ENCODE assay signal across 30 cellular contexts in genomic region chr3:155605571-155605970, GRCh38.
A peak's percentile ranks its signal among the peaks of the same experiment; 100 is the strongest.
DNase-seq lines count a peak whose midpoint lies in the region; ATAC-seq, FAIRE-seq and TF ChIP-seq lines count a peak whose summit lies in the region.
"Had no signal": no experiment of that assay in that cellular context is flagged by ENCODE, and none has a peak within 500 bp of the region (broad histone marks: within the 10 kb centered on the region; RNA-seq: fewer than 3 reads in every experiment).

No MANE protein-coding gene starts in this region.

- WGBS in HepG2 (ENCODE audit: low lambda C conversion rate), result 2% methylated on average over 5 of the region's 5 CpGs

- ATAC-seq in HepG2 (peak; percentile 97), GM19328 (IDR thresholded peaks at IDR 0.05; ENCODE audit: unreplicated experiment) (no peak)
- ATAC-seq: activated CD8-positive, alpha-beta memory T cell treated with anti-CD3 and anti-CD28 coated beads, Interleukin-2, amount 10 ng/mL, durations not matched to agents 7 days and 5 days; activated T-cell treated with anti-CD3 and anti-CD28 coated beads, Interleukin-2, amount 50 U/mL, for 72 hours; natural killer cell; right cardiac atrium; stimulated activated naive B cell treated with anti-CD40 and anti-IgM and Interleukin-4, amounts not matched to agents 10 μg/mL and 1 μg/mL and 100 μg/mL, for 72 hours had no signal

- BruUV-seq in PC-9 (replicated peaks; lab: Mats Ljungman, UMichigan) (no TSS peak), HepG2 (replicated peaks; lab: Mats Ljungman, UMichigan) (no TSS peak)

- H3K36me3 ChIP-seq in PC-9 (ENCODE audit: low read depth), result no peaks in the 10 kb centered on the region
- no peaks in the 10 kb centered on the region for H3K36me3 ChIP-seq in HepG2 (replicated peaks in 1 of 2; ENCODE audit: control insufficient read depth in 1 of 2, insufficient read depth in 2 of 2, low read length in 2 of 2)
- H3K36me3 ChIP-seq: BLaER1 treated with 17β-estradiol and CSF1 and Interleukin-3, amounts not matched to agents 10 nM and 100 nM; left ventricle myocardium inferior; Peyer's patch; suprapubic skin had no signal

- DNase-seq in HT1080 (ENCODE audit: low read depth) (peak; percentile 20), PC-9 (no peak), HepG2 (ENCODE audit: low spot score) (peak; percentile 92), progenitor cell of endocrine pancreas (ENCODE audit: low spot score, unreplicated experiment) (no peak), CD14-positive monocyte (ENCODE audit: low spot score) (no peak), NCI-H1105 (lab: John Stamatoyannopoulos, UW) (no peak), posterior cingulate gyrus (no peak)
- DNase-seq: activated CD4-positive, alpha-beta T cell treated with anti-CD3 and anti-CD28 coated beads, Interleukin-2, amount 50 U/mL, for 1 hour; activated CD8-positive, alpha-beta memory T cell treated with anti-CD3 and anti-CD28 coated beads, Interleukin-2, amount 10 ng/mL, durations not matched to agents 7 days and 5 days; activated naive CD4-positive, alpha-beta T cell; activated T-cell treated with anti-CD3 and anti-CD28 coated beads, Interleukin-2, amount 50 U/mL, for 72 hours; cerebellar nuclear complex; left ventricle myocardium inferior; natural killer cell; NCI-H1694 treated with DMSO at 0.1 percent for 48 hours; NCI-H2171; NCI-H524 treated with DMSO at 0.1 percent for 48 hours; Peyer's patch; right cardiac atrium; SIG-M5; stimulated activated CD4-positive, alpha-beta T cell treated with anti-CD3 and anti-CD28 coated beads, Interleukin-4, amount 100 ng/mL, for 4 hours; stimulated activated naive B cell treated with anti-CD40 and anti-IgM and Interleukin-4, amounts not matched to agents 10 μg/mL and 1 μg/mL and 100 μg/mL, for 72 hours; T1000 had no signal

- TF ChIP-seq CTCF in PC-9 (conservative IDR thresholded peaks at IDR 0.05) (no peak), HepG2 (CRISPR knock-in tag; IDR thresholded peaks at IDR 0.05) (no peak), progenitor cell of endocrine pancreas (IDR thresholded peaks at IDR 0.05; ENCODE audit: unreplicated experiment) (no peak), CD14-positive monocyte (IDR thresholded peaks at IDR 0.05) (no peak)

- H3K4me1 ChIP-seq in PC-9 (replicated peaks; ENCODE audit: insufficient read depth) (peaks cover 6% of the 10 kb centered on the region; the same call in 1 of the 2 replicates), HepG2 (ENCODE audit: insufficient read depth, low read length) (peaks cover 69% of the 10 kb centered on the region)
- H3K4me1 ChIP-seq: left ventricle myocardium inferior, Peyer's patch, suprapubic skin had no signal

- H3K4me1 Mint-ChIP-seq in progenitor cell of endocrine pancreas (ENCODE audit: low read depth), result peaks cover 42% of the 10 kb centered on the region
- H3K4me1 Mint-ChIP-seq in CD14-positive monocyte, result no peaks in the 10 kb centered on the region
- H3K4me1 Mint-ChIP-seq: activated CD8-positive, alpha-beta memory T cell treated with anti-CD3 and anti-CD28 coated beads, Interleukin-2, amount 10 ng/mL, durations not matched to agents 7 days and 5 days; stimulated activated naive B cell treated with anti-CD40 and anti-IgM and Interleukin-4, amounts not matched to agents 10 μg/mL and 1 μg/mL and 100 μg/mL, for 72 hours had no signal

- H3K4me3 ChIP-seq in PC-9, result no peak overlapping the region
- no peak overlapping the region; a peak in 2 of 6 replicates for H3K4me3 ChIP-seq in HepG2 (replicated peaks in 1 of 3; ENCODE audit: insufficient read depth in 1 of 3, low read depth in 2 of 3, low read length in 3 of 3)
- H3K4me3 ChIP-seq: BLaER1 treated with 17β-estradiol and CSF1 and Interleukin-3, amounts not matched to agents 10 nM and 100 nM; left ventricle myocardium inferior; Peyer's patch; suprapubic skin had no signal

- TF ChIP-seq RAD21 in HepG2 (CRISPR knock-in tag; IDR thresholded peaks at IDR 0.05), result no peak

- no peak for TF ChIP-seq POLR2A in HepG2 (IDR thresholded peaks at IDR 0.05; ENCODE audit: insufficient read depth in 1 of 2, low read depth in 2 of 2, low read length in 2 of 2)

- H3F3A ChIP-seq in PC-9 (ENCODE audit: insufficient read depth, low read depth), result no peaks in the 10 kb centered on the region

- FAIRE-seq in HepG2 (lab: Jason Lieb, UNC), result peak; percentile 92
- FAIRE-seq: D721Med, H54 had no signal

- H3K79me2 ChIP-seq in PC-9 (ENCODE audit: low read depth), result no peaks in the 10 kb centered on the region
- no peaks in the 10 kb centered on the region for H3K79me2 ChIP-seq in HepG2 (ENCODE audit: insufficient read depth, low read length)

- no peak overlapping the region for H2AFZ ChIP-seq in PC-9
- H2AFZ ChIP-seq in HepG2 (ENCODE audit: low read length), result no peak overlapping the region

- intact Hi-C loops in PC-9 (cut with micrococcal nuclease; ENCODE audit: unreplicated experiment) (no loop called here), HepG2 (cut with micrococcal nuclease; ENCODE audit: unreplicated experiment) (no loop called here), CD14-positive monocyte (cut with micrococcal nuclease) (no loop called here), posterior cingulate gyrus (cut with DNase I) (no loop called here)

- peaks cover 4% of the 10 kb centered on the region for H3K36me3 Mint-ChIP-seq in progenitor cell of endocrine pancreas (ENCODE audit: insufficient read depth)
- H3K36me3 Mint-ChIP-seq in CD14-positive monocyte, result no peaks in the 10 kb centered on the region
- H3K36me3 Mint-ChIP-seq: activated CD8-positive, alpha-beta memory T cell treated with anti-CD3 and anti-CD28 coated beads, Interleukin-2, amount 10 ng/mL, durations not matched to agents 7 days and 5 days; mesothelial cell of epicardium had no signal

- TF ChIP-seq EP300 in HepG2 (IDR thresholded peaks at IDR 0.05; ENCODE audit: low read depth in 2 of 2, low read length in 2 of 2), result peak; percentile 48 to 92; a peak in 3 of 4 replicates
- TF ChIP-seq EP300 in HepG2 (CRISPR knock-in tag; IDR thresholded peaks at IDR 0.05; ENCODE audit: borderline replicate concordance), result peak; percentile 49; the same call in 1 of the 2 replicates

- H3K27ac ChIP-seq in PC-9 (no peak overlapping the region), HepG2 (ENCODE audit: extremely low read length, insufficient read depth, low read length) (peak overlapping the region; percentile 82)
- H3K27ac ChIP-seq: BLaER1 treated with 17β-estradiol and CSF1 and Interleukin-3, amounts not matched to agents 10 nM and 100 nM; KMS-11; left ventricle myocardium inferior; Peyer's patch; suprapubic skin had no signal

- H4K20me1 ChIP-seq in PC-9 (ENCODE audit: insufficient read depth), result no peaks in the 10 kb centered on the region
- H4K20me1 ChIP-seq in HepG2 (ENCODE audit: insufficient read depth, low read length), result no peaks in the 10 kb centered on the region
- H4K20me1 ChIP-seq: BLaER1 treated with 17β-estradiol and CSF1 and Interleukin-3, amounts not matched to agents 10 nM and 100 nM had no signal

- POLR2A ChIA-PET in PC-9 (lab: Charles Lee; ENCODE audit: unreplicated experiment) (interaction anchor here (0.7 kb wide), 1 partner anchor 1132 kb away, joined by 6 read pairs; no protein-coding TSS in a partner anchor), HepG2 (lab: Yijun Ruan, JAX) (interaction anchor here (0.8 to 1.2 kb wide), 5 partner anchors 10 to 68 kb away, joined by 3 to 17 read pairs (median 3); no protein-coding TSS in a partner anchor)

- H3K9me3 ChIP-seq in PC-9 (ENCODE audit: insufficient read depth, low read depth), result 0 out of 2 replicates have a peak, but pooled peaks cover 3% of the 10 kb centered on the region
- no peaks in the 10 kb centered on the region for H3K9me3 ChIP-seq in HepG2 (ENCODE audit: low read length)
- H3K9me3 ChIP-seq: Peyer's patch, suprapubic skin had no signal

- H3K4me3 Mint-ChIP-seq in progenitor cell of endocrine pancreas (ENCODE audit: low read depth), result no peak overlapping the region
- H3K4me3 Mint-ChIP-seq in CD14-positive monocyte, result no peak overlapping the region
- H3K4me3 Mint-ChIP-seq: activated CD8-positive, alpha-beta memory T cell treated with anti-CD3 and anti-CD28 coated beads, Interleukin-2, amount 10 ng/mL, durations not matched to agents 7 days and 5 days; activated T-cell treated with anti-CD3 and anti-CD28 coated beads, Interleukin-2, amount 50 U/mL, for 72 hours; mesothelial cell of epicardium; natural killer cell; stimulated activated naive B cell treated with anti-CD40 and anti-IgM and Interleukin-4, amounts not matched to agents 10 μg/mL and 1 μg/mL and 100 μg/mL, for 72 hours had no signal

- H3K27me3 ChIP-seq in PC-9 (ENCODE audit: insufficient read depth, low read depth) (no peaks in the 10 kb centered on the region), HepG2 (ENCODE audit: control insufficient read depth in 1 of 2, insufficient read depth in 2 of 2, low read length in 2 of 2) (no peaks in the 10 kb centered on the region)
- H3K27me3 ChIP-seq: BLaER1 treated with 17β-estradiol and CSF1 and Interleukin-3, amounts not matched to agents 10 nM and 100 nM; Peyer's patch; suprapubic skin had no signal

- no peaks in the 10 kb centered on the region for H3K27me3 Mint-ChIP-seq in progenitor cell of endocrine pancreas
- H3K27me3 Mint-ChIP-seq in CD14-positive monocyte (ENCODE audit: low read depth in 3 of 3), result no peaks in the 10 kb centered on the region
- H3K27me3 Mint-ChIP-seq: stimulated activated naive B cell treated with anti-CD40 and anti-IgM and Interleukin-4, amounts not matched to agents 10 μg/mL and 1 μg/mL and 100 μg/mL, for 72 hours had no signal

- H3K27ac Mint-ChIP-seq in progenitor cell of endocrine pancreas, result peak overlapping the region; percentile 96
- no peak overlapping the region for H3K27ac Mint-ChIP-seq in CD14-positive monocyte
- H3K27ac Mint-ChIP-seq: activated CD8-positive, alpha-beta memory T cell treated with anti-CD3 and anti-CD28 coated beads, Interleukin-2, amount 10 ng/mL, durations not matched to agents 7 days and 5 days; activated T-cell treated with anti-CD3 and anti-CD28 coated beads, Interleukin-2, amount 50 U/mL, for 72 hours; mesothelial cell of epicardium; natural killer cell; stimulated activated naive B cell treated with anti-CD40 and anti-IgM and Interleukin-4, amounts not matched to agents 10 μg/mL and 1 μg/mL and 100 μg/mL, for 72 hours had no signal

- CTCF ChIA-PET in PC-9 (lab: Charles Lee) (interaction anchor here (0.5 kb wide), 1 partner anchor 1715 kb away, joined by 3 read pairs; no protein-coding TSS in a partner anchor), HepG2 (lab: Yijun Ruan, JAX; ENCODE audit: low intra/inter-chr PET ratio, low total read pairs) (no interaction called here)

- H3K9me2 ChIP-seq in PC-9 (ENCODE audit: insufficient read depth), result no peaks in the 10 kb centered on the region

- no peak overlapping the region; the same call in 1 of the 2 replicates for H3K9ac ChIP-seq in HepG2 (ENCODE audit: insufficient read depth, low read depth, low read length)
- H3K9ac ChIP-seq: BLaER1 treated with 17β-estradiol and CSF1 and Interleukin-3, amounts not matched to agents 10 nM and 100 nM; KMS-11 had no signal

- H3K9me3 Mint-ChIP-seq in progenitor cell of endocrine pancreas (ENCODE audit: low read depth) (peaks cover 11% of the 10 kb centered on the region), CD14-positive monocyte (peaks cover 5 to 19% (median 9%) of the 10 kb centered on the region in 7 donors)

- H3K4me2 ChIP-seq in PC-9 (peak overlapping the region; percentile 28), HepG2 (ENCODE audit: low read depth, low read length) (peak overlapping the region; percentile 60)
- H3K4me2 ChIP-seq: BLaER1 treated with 17β-estradiol and CSF1 and Interleukin-3, amounts not matched to agents 10 nM and 100 nM; KMS-11 had no signal

- in situ Hi-C loops in HepG2 (cut with HindIII; ENCODE audit: extremely low pct_ligation_motif_present, low pct_unique_long_range_greater_than_20kb), result no loop called here

Comparison
In these comparisons a context has a peak if more than half of its experiments do, and no peak if none do; other contexts are left out.
1. DNase-seq: peak in HT1080 (single experiment) and HepG2 (single experiment); none in PC-9 (0 of 2), progenitor cell of endocrine pancreas (single experiment), CD14-positive monocyte (single experiment), NCI-H1105 (single experiment) and posterior cingulate gyrus (0 of 10).